ENCODE assay signal across 8 cellular contexts in the genomic region with DNA sequence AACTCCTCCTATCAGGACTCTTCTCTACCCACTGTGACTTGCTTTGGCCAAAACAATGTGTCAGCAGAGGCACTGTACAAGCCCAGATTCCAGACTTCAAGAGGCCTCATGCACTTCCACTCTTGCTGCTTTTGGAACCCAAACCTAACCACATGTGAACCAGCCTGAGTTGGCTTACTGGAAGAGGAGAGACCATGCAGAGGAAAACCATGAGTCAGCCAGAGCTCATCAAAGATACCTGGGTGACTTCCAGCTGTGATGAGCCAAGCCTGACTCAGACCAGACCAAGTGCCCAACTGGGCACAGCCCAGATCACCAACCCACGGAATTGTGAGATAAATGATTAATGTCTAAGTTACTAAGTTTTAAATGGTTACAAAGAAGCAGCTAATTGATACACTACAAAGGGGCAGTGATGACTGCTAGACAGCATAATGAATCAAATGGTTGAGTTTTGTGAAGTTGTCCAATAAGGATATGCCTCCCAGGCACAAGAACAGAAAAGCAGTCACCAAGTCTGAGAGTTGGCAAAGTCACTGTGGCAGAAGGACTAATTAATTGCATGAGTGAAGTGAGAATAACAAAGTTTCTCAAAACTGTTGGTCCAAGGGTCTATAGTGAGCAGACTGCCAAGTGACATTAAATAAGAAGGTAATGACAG. TPM values are rescaled to one million over a fixed set of nuclear protein-coding genes. Genes with fewer than 3 reads are reported as not detected.
DNase-seq lines count a peak whose midpoint lies in the region; ATAC-seq, FAIRE-seq and TF ChIP-seq lines count a peak whose summit lies in the region.

No MANE protein-coding gene starts in this region.

- H3K27ac ChIP-seq in ovary = no peak overlapping the region

- H3K9me3 ChIP-seq in mucosa of descending colon = peaks cover 2% of the 10 kb centered on the region
- H3K9me3 ChIP-seq in ovary = peaks cover 0 to 4% of the 10 kb centered on the region in 2 donors

- TF ChIP-seq CTCF in mucosa of descending colon (IDR thresholded peaks at IDR 0.05) (no peak), glutamatergic neuron (IDR thresholded peaks at IDR 0.05; ENCODE audit: partially characterized antibody, unreplicated experiment) (no peak), ovary (IDR thresholded peaks at IDR 0.05) (no peak)

- H3K4me3 ChIP-seq in mucosa of descending colon (no peak overlapping the region), ovary (no peak overlapping the region)

- H3K4me1 ChIP-seq in mucosa of descending colon (ENCODE audit: low read depth) = no peaks in the 10 kb centered on the region
- no peaks in the 10 kb centered on the region for H3K4me1 ChIP-seq in ovary (ENCODE audit: insufficient read depth)

- TF ChIP-seq POLR2A in GM12891 (IDR thresholded peaks at IDR 0.05; ENCODE audit: low read depth, low read length) (no peak), ovary (IDR thresholded peaks at IDR 0.05) (no peak)

- no peaks in the 10 kb centered on the region for H3K4me1 Mint-ChIP-seq in glutamatergic neuron (ENCODE audit: low read depth, unreplicated experiment)

- 16 to 56% (median 42%) methylated on average over 1 of the region's 1 CpG for WGBS in ovary, 3 donors

- H3K36me3 ChIP-seq in mucosa of descending colon (ENCODE audit: low read depth) (no peaks in the 10 kb centered on the region), ovary (no peaks in the 10 kb centered on the region)

- FAIRE-seq in GM12891 (lab: Jason Lieb, UNC) = peak; percentile 20

- H3K4me3 Mint-ChIP-seq in glutamatergic neuron (ENCODE audit: unreplicated experiment) = no peak overlapping the region

- H3K9me3 Mint-ChIP-seq in glutamatergic neuron (ENCODE audit: unreplicated experiment) = peaks cover 4% of the 10 kb centered on the region

- no peak for TF ChIP-seq EP300 in ovary (IDR thresholded peaks at IDR 0.05)

- DNase-seq in GM12891 (ENCODE audit: insufficient read length, low spot score) = no peak
- peak; percentile 95 for DNase-seq in amniotic epithelial cell (ENCODE audit: low read depth)
- DNase-seq in mucosa of descending colon = no peak
- DNase-seq in left lobe of liver (ENCODE audit: low spot score) = no peak
- no peak for DNase-seq in glutamatergic neuron
- no peak for DNase-seq in NCI-H187 treated with DMSO at 0.1 percent for 48 hours (lab: John Stamatoyannopoulos, UW)
- no peak for DNase-seq in ovary

- peaks cover 5% of the 10 kb centered on the region for H3K36me3 Mint-ChIP-seq in glutamatergic neuron (ENCODE audit: unreplicated experiment)

- H3K27me3 Mint-ChIP-seq in glutamatergic neuron (ENCODE audit: unreplicated experiment) = no peaks in the 10 kb centered on the region

- intact Hi-C loops in mucosa of descending colon (cut with DNase I, micrococcal nuclease) (no loop called here), ovary (cut with DNase I) (no loop called here)

- no peaks in the 10 kb centered on the region for H3K27me3 ChIP-seq in ovary

- peak; percentile 70 for ATAC-seq in HG03196 (IDR thresholded peaks at IDR 0.05; ENCODE audit: unreplicated experiment)
- ATAC-seq in mucosa of descending colon = peak; percentile 31
- ATAC-seq in left lobe of liver = no peak

- no peak overlapping the region for H3K27ac Mint-ChIP-seq in glutamatergic neuron (ENCODE audit: unreplicated experiment)

TF ChIP-seq in GM12891, 5 proteins besides CTCF, POLR2A, EP300 and RAD21:
- no peak for TF ChIP-seq TAF1 (IDR thresholded peaks at IDR 0.05; ENCODE audit: low read depth, low read length)

RNA-seq across cellular contexts. Expression of gene BEND6, which starts 16.1 kb away (rescaled TPM):
- polyA plus RNA-seq in GM12891 (2012; ENCODE audit: low read depth, missing spikeins) = 0.30 TPM
- total RNA-seq in mucosa of descending colon (1 to 10 TPM in 1 of 3 donors, under 1 TPM in 2; 0.17 to 1.4 (median 0.31) TPM), left lobe of liver (not detected), glutamatergic neuron (ENCODE audit: unreplicated experiment) (1.2 TPM), ovary (1 to 10 TPM; 1.3 to 3.2 (median 2.1) TPM)
- 1 to 10 TPM; 2.2 to 5.2 TPM for polyA plus RNA-seq in ovary
